In the genomic region with DNA sequence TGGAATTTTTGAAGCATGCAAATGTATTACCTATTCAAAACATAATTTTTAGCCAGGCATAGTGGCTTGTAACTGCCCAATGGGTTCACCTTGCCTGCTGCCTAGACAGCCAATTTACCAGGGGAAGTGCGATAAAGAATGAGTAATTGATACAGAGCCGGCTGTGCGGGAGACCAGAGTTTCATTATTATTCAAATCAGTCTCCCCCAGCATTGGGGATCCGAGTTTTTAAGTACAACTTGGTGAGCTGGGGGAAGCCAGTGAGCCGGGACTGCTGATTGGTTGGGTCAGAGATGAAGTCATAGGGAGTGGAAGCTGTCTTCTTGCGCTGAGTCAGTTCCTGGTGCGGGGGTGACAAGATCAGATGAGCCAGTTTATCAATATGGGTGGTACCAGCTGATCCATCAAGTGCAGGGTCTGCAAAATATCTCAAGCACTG, we compare ENCODE assay signal across 1 cellular context.
TF ChIP-seq lines count a peak whose summit lies in the region.

No MANE protein-coding gene starts in this region.

TF ChIP-seq in K562, 482 proteins besides CTCF, POLR2A, EP300 and RAD21 (continued from another document and continues in another):
- TF ChIP-seq, protein P1, sequence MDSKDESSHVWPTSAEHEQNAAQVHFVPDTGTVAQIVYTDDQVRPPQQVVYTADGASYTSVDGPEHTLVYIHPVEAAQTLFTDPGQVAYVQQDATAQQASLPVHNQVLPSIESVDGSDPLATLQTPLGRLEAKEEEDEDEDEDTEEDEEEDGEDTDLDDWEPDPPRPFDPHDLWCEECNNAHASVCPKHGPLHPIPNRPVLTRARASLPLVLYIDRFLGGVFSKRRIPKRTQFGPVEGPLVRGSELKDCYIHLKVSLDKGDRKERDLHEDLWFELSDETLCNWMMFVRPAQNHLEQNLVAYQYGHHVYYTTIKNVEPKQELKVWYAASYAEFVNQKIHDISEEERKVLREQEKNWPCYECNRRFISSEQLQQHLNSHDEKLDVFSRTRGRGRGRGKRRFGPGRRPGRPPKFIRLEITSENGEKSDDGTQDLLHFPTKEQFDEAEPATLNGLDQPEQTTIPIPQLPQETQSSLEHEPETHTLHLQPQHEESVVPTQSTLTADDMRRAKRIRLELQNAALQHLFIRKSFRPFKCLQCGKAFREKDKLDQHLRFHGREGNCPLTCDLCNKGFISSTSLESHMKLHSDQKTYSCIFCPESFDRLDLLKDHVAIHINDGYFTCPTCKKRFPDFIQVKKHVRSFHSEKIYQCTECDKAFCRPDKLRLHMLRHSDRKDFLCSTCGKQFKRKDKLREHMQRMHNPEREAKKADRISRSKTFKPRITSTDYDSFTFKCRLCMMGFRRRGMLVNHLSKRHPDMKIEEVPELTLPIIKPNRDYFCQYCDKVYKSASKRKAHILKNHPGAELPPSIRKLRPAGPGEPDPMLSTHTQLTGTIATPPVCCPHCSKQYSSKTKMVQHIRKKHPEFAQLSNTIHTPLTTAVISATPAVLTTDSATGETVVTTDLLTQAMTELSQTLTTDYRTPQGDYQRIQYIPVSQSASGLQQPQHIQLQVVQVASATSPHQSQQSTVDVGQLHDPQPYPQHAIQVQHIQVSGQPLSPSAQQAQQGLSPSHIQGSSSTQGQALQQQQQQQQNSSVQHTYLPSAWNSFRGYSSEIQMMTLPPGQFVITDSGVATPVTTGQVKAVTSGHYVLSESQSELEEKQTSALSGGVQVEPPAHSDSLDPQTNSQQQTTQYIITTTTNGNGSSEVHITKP (IDR thresholded peaks at IDR 0.05; ENCODE audit: partially characterized antibody) = peak; percentile 58
- no peak for TF ChIP-seq DDX20 (tag; IDR thresholded peaks at IDR 0.05; ENCODE audit: low read depth)
- TF ChIP-seq ZKSCAN1 (IDR thresholded peaks at IDR 0.05; ENCODE audit: low read depth, low read length) = no peak
- 0 out of 2 replicates have a peak, but pooled peaks have one; percentile 12 for TF ChIP-seq NCOR1 (IDR thresholded peaks at IDR 0.05)
- no peak for TF ChIP-seq ZNF24 (IDR thresholded peaks at IDR 0.05)
- peak; percentile 74 for TF ChIP-seq SMARCE1 (IDR thresholded peaks at IDR 0.05)
- TF ChIP-seq, protein P2, sequence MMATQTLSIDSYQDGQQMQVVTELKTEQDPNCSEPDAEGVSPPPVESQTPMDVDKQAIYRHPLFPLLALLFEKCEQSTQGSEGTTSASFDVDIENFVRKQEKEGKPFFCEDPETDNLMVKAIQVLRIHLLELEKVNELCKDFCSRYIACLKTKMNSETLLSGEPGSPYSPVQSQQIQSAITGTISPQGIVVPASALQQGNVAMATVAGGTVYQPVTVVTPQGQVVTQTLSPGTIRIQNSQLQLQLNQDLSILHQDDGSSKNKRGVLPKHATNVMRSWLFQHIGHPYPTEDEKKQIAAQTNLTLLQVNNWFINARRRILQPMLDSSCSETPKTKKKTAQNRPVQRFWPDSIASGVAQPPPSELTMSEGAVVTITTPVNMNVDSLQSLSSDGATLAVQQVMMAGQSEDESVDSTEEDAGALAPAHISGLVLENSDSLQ (IDR thresholded peaks at IDR 0.05) = peak; percentile 15; the same call in 1 of the 2 replicates
- TF ChIP-seq, protein P3, sequence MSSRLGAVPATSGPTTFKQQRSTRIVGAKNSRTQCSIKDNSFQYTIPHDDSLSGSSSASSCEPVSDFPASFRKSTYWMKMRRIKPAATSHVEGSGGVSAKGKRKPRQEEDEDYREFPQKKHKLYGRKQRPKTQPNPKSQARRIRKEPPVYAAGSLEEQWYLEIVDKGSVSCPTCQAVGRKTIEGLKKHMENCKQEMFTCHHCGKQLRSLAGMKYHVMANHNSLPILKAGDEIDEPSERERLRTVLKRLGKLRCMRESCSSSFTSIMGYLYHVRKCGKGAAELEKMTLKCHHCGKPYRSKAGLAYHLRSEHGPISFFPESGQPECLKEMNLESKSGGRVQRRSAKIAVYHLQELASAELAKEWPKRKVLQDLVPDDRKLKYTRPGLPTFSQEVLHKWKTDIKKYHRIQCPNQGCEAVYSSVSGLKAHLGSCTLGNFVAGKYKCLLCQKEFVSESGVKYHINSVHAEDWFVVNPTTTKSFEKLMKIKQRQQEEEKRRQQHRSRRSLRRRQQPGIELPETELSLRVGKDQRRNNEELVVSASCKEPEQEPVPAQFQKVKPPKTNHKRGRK (tag; IDR thresholded peaks at IDR 0.05) = no peak
- TF ChIP-seq SREBF1 (IDR thresholded peaks at IDR 0.05; ENCODE audit: borderline replicate concordance, low read depth, low read length) = no peak
- TF ChIP-seq ZNF584 (CRISPR knock-in tag; IDR thresholded peaks at IDR 0.05; ENCODE audit: low read depth) = no peak
- TF ChIP-seq NBN (IDR thresholded peaks at IDR 0.05; ENCODE audit: low read depth) = no peak
- TF ChIP-seq FOSL1 (tag; conservative IDR thresholded peaks at IDR 0.05) = peak; percentile 86
- TF ChIP-seq CBFA2T3 (IDR thresholded peaks at IDR 0.05) = peak; percentile 55; the same call in 1 of the 2 replicates
- peak; percentile 79; the same call in 1 of the 2 replicates for TF ChIP-seq C11orf30 (IDR thresholded peaks at IDR 0.05; ENCODE audit: low read depth)
- no peak for TF ChIP-seq HDAC1 (IDR thresholded peaks at IDR 0.05)
- no peak for TF ChIP-seq NR2C2 (CRISPR knock-in tag; IDR thresholded peaks at IDR 0.05)
- peak; percentile 27 for TF ChIP-seq NR2C2 (tag; IDR thresholded peaks at IDR 0.05)
- no peak for TF ChIP-seq CREB1 (IDR thresholded peaks at IDR 0.05)
- peak; percentile 43; the same call in 1 of the 2 replicates for TF ChIP-seq CREB1 (CRISPR knock-in tag; IDR thresholded peaks at IDR 0.05)
- TF ChIP-seq CBFA2T2 (conservative IDR thresholded peaks at IDR 0.05) = no peak
- TF ChIP-seq TAF1 (IDR thresholded peaks at IDR 0.05; ENCODE audit: control insufficient read depth, extremely low read depth, insufficient read depth, low read length, severe bottlenecking) = no peak
- TF ChIP-seq PHF8 (IDR thresholded peaks at IDR 0.05; ENCODE audit: borderline replicate concordance, low read length) = no peak
- TF ChIP-seq, protein P4, sequence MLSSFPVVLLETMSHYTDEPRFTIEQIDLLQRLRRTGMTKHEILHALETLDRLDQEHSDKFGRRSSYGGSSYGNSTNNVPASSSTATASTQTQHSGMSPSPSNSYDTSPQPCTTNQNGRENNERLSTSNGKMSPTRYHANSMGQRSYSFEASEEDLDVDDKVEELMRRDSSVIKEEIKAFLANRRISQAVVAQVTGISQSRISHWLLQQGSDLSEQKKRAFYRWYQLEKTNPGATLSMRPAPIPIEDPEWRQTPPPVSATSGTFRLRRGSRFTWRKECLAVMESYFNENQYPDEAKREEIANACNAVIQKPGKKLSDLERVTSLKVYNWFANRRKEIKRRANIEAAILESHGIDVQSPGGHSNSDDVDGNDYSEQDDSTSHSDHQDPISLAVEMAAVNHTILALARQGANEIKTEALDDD (IDR thresholded peaks at IDR 0.05) = peak; percentile 44; the same call in 1 of the 2 replicates
- no peak for TF ChIP-seq MBD2 (IDR thresholded peaks at IDR 0.05; ENCODE audit: borderline replicate concordance, low read depth)
- TF ChIP-seq, protein P5, sequence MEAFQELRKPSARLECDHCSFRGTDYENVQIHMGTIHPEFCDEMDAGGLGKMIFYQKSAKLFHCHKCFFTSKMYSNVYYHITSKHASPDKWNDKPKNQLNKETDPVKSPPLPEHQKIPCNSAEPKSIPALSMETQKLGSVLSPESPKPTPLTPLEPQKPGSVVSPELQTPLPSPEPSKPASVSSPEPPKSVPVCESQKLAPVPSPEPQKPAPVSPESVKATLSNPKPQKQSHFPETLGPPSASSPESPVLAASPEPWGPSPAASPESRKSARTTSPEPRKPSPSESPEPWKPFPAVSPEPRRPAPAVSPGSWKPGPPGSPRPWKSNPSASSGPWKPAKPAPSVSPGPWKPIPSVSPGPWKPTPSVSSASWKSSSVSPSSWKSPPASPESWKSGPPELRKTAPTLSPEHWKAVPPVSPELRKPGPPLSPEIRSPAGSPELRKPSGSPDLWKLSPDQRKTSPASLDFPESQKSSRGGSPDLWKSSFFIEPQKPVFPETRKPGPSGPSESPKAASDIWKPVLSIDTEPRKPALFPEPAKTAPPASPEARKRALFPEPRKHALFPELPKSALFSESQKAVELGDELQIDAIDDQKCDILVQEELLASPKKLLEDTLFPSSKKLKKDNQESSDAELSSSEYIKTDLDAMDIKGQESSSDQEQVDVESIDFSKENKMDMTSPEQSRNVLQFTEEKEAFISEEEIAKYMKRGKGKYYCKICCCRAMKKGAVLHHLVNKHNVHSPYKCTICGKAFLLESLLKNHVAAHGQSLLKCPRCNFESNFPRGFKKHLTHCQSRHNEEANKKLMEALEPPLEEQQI (IDR thresholded peaks at IDR 0.05) = no peak
- no peak for TF ChIP-seq ILF3 (IDR thresholded peaks at IDR 0.05; ENCODE audit: borderline replicate concordance)
- TF ChIP-seq THRAP3 (IDR thresholded peaks at IDR 0.05; ENCODE audit: borderline replicate concordance) = no peak
- TF ChIP-seq, protein P6, sequence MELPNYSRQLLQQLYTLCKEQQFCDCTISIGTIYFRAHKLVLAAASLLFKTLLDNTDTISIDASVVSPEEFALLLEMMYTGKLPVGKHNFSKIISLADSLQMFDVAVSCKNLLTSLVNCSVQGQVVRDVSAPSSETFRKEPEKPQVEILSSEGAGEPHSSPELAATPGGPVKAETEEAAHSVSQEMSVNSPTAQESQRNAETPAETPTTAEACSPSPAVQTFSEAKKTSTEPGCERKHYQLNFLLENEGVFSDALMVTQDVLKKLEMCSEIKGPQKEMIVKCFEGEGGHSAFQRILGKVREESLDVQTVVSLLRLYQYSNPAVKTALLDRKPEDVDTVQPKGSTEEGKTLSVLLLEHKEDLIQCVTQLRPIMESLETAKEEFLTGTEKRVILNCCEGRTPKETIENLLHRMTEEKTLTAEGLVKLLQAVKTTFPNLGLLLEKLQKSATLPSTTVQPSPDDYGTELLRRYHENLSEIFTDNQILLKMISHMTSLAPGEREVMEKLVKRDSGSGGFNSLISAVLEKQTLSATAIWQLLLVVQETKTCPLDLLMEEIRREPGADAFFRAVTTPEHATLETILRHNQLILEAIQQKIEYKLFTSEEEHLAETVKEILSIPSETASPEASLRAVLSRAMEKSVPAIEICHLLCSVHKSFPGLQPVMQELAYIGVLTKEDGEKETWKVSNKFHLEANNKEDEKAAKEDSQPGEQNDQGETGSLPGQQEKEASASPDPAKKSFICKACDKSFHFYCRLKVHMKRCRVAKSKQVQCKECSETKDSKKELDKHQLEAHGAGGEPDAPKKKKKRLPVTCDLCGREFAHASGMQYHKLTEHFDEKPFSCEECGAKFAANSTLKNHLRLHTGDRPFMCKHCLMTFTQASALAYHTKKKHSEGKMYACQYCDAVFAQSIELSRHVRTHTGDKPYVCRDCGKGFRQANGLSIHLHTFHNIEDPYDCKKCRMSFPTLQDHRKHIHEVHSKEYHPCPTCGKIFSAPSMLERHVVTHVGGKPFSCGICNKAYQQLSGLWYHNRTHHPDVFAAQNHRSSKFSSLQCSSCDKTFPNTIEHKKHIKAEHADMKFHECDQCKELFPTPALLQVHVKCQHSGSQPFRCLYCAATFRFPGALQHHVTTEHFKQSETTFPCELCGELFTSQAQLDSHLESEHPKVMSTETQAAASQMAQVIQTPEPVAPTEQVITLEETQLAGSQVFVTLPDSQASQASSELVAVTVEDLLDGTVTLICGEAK (IDR thresholded peaks at IDR 0.05) = no peak
- TF ChIP-seq, protein P6 (CRISPR knock-in tag; IDR thresholded peaks at IDR 0.05) = no peak
- TF ChIP-seq MAFK (IDR thresholded peaks at IDR 0.05; ENCODE audit: low read length) = peak; percentile 63
- TF ChIP-seq HINFP (tag; conservative IDR thresholded peaks at IDR 0.05; ENCODE audit: low read depth) = no peak
- peak; percentile 85 for TF ChIP-seq NFE2 (IDR thresholded peaks at IDR 0.05; ENCODE audit: low read depth)
- TF ChIP-seq TFAP4 (CRISPR knock-in tag; IDR thresholded peaks at IDR 0.05; ENCODE audit: borderline replicate concordance) = peak; percentile 84
- TF ChIP-seq HNRNPLL (IDR thresholded peaks at IDR 0.05; ENCODE audit: low read depth, low read length, poor library complexity, severe bottlenecking) = no peak
- no peak for TF ChIP-seq ZNF436 (CRISPR knock-in tag; IDR thresholded peaks at IDR 0.05)
- no peak for TF ChIP-seq IFI16 (CRISPR knock-in tag; IDR thresholded peaks at IDR 0.05)
- peak; percentile 69; the same call in 1 of the 2 replicates for TF ChIP-seq ETV5 (CRISPR knock-in tag; IDR thresholded peaks at IDR 0.05; ENCODE audit: low read depth)
